ENCODE assay signal across 8 cellular contexts in genomic region chr14:21039585-21040369, GRCh38. TPM values are rescaled to one million over a fixed set of nuclear protein-coding genes. Genes with fewer than 3 reads are reported as not detected.
DNase-seq lines count a peak whose midpoint lies in the region; ATAC-seq and TF ChIP-seq lines count a peak whose summit lies in the region.

No MANE protein-coding gene starts in this region.

- WGBS in right lobe of liver (ENCODE audit: insufficient coverage, low coverage, low lambda C conversion rate, missing lambda C conversion rate), result 20% methylated on average over 8 of the region's 8 CpGs

- H3K9me3 ChIP-seq in RWPE2 (ENCODE audit: severe bottlenecking), result no peaks in the 10 kb centered on the region
- H3K9me3 ChIP-seq in right lobe of liver, result no peaks in the 10 kb centered on the region
- no peaks in the 10 kb centered on the region for H3K9me3 ChIP-seq in tibial artery

- H3K4me3 ChIP-seq in RWPE2 (ENCODE audit: severe bottlenecking), result no peak overlapping the region
- peak overlapping the region in 31 of 59 donors; percentile 0 to 51 (median 25) for H3K4me3 ChIP-seq in dorsolateral prefrontal cortex
- no peak overlapping the region for H3K4me3 ChIP-seq in right lobe of liver
- no peak overlapping the region for H3K4me3 ChIP-seq in tibial artery

- peak; percentile 65 for ATAC-seq in RWPE2 (ENCODE audit: low read depth)
- peak; percentile 47 to 61 (median 48) for ATAC-seq in right lobe of liver
- ATAC-seq in GM21367 (IDR thresholded peaks at IDR 0.05; ENCODE audit: unreplicated experiment), result no peak

- intact Hi-C loops in dorsolateral prefrontal cortex (cut with DNase I) (loop anchor here (1.0 to 2.0 kb wide), 3 partner anchors 15 to 183 kb away; no protein-coding TSS in a partner anchor), right lobe of liver (cut with DNase I) (no loop called here), tibial artery (cut with DNase I; ENCODE audit: low total_unique reads) (loop anchor here (2.0 kb wide), 1 partner anchor 25 kb away; no protein-coding TSS in a partner anchor)

- no peaks in the 10 kb centered on the region for H3K36me3 ChIP-seq in RWPE2 (ENCODE audit: low read depth)
- H3K36me3 ChIP-seq in right lobe of liver, result no peaks in the 10 kb centered on the region
- no peaks in the 10 kb centered on the region for H3K36me3 ChIP-seq in tibial artery

- DNase-seq in EH (ENCODE audit: low read depth) (peak; percentile 67), HuH-7 (ENCODE audit: low spot score) (peak; percentile 54), RWPE2 (ENCODE audit: low spot score) (no peak), dorsolateral prefrontal cortex (peak in 3 of 10 donors; percentile 24 to 68 (median 56)), right lobe of liver (peak in 1 of 3 donors; percentile 54), tibial artery (no peak), cerebellar nuclear complex (lab: John Stamatoyannopoulos, UW) (no peak)

- no peak for TF ChIP-seq POLR2A in right lobe of liver (IDR thresholded peaks at IDR 0.05)

- peak; percentile 93 for TF ChIP-seq CTCF in RWPE2 (IDR thresholded peaks at IDR 0.05; ENCODE audit: poor library complexity, severe bottlenecking)
- peak; percentile 27 to 92 (median 79) for TF ChIP-seq CTCF in dorsolateral prefrontal cortex (IDR thresholded peaks at IDR 0.05 in 54 of 56, conservative IDR thresholded peaks at IDR 0.05 in 2 of 56; ENCODE audit: low read depth in 1 of 56, partially characterized antibody in 56 of 56)
- peak; percentile 57 to 80 (median 70) for TF ChIP-seq CTCF in right lobe of liver (IDR thresholded peaks at IDR 0.05)
- peak; percentile 71 to 77 for TF ChIP-seq CTCF in tibial artery (IDR thresholded peaks at IDR 0.05)

- H3K27me3 ChIP-seq in RWPE2 (ENCODE audit: insufficient read depth, poor library complexity, severe bottlenecking), result no peaks in the 10 kb centered on the region
- peaks cover 0 to 6% (median 0%) of the 10 kb centered on the region in 45 donors for H3K27me3 ChIP-seq in dorsolateral prefrontal cortex
- H3K27me3 ChIP-seq in right lobe of liver, result no peaks in the 10 kb centered on the region
- H3K27me3 ChIP-seq in tibial artery, result peaks cover 0 to 8% of the 10 kb centered on the region in 2 donors

- H3K27ac ChIP-seq in RWPE2 (ENCODE audit: poor library complexity, severe bottlenecking), result peak overlapping the region; percentile 83
- H3K27ac ChIP-seq in dorsolateral prefrontal cortex, result peak overlapping the region; percentile 31 to 98 (median 92)
- peak overlapping the region; percentile 40 to 56 (median 46) for H3K27ac ChIP-seq in right lobe of liver
- peak overlapping the region; percentile 69 to 75 for H3K27ac ChIP-seq in tibial artery

- H3K4me1 ChIP-seq in RWPE2 (ENCODE audit: insufficient read depth, poor library complexity, severe bottlenecking) (peaks cover 33% of the 10 kb centered on the region), right lobe of liver (peaks cover 2 to 64% (median 20%) of the 10 kb centered on the region in 4 donors), tibial artery (peaks cover 0 to 25% (median 19%) of the 10 kb centered on the region in 4 donors)

RNA-seq across cellular contexts. Expression of gene RNASE7, which starts 2.4 kb away (rescaled TPM):
- total RNA-seq in dorsolateral prefrontal cortex, result under 1 TPM in 2 of 120 experiments, not detected in 118; 0.53 to 0.96 TPM
- under 1 TPM in 3 of 6 experiments, not detected in 3; 0.18 to 0.31 (median 0.22) TPM for total RNA-seq in right lobe of liver

RNA-seq across cellular contexts. Expression of gene RNASE13, which starts 5.2 kb away (rescaled TPM):
- under 1 TPM in 1 of 120 experiments, not detected in 119; 0.35 TPM for total RNA-seq in dorsolateral prefrontal cortex
- total RNA-seq in right lobe of liver, result not detected

RNA-seq across cellular contexts. Expression of gene TPPP2, which starts 9.8 kb away (rescaled TPM):
- 1 to 10 TPM in 10 of 120 experiments, under 1 TPM in 18, not detected in 92; 0.29 to 2.2 (median 0.78) TPM for total RNA-seq in dorsolateral prefrontal cortex
- total RNA-seq in right lobe of liver, result 1 to 10 TPM in 3 of 6 experiments, under 1 TPM in 3; 0.24 to 3.4 (median 1.6) TPM

RNA-seq across cellular contexts. Expression of gene NDRG2, which starts 14.9 kb away (rescaled TPM):
- 1,000 to 10,000 TPM in 53 of 120 experiments, 100 to 1,000 TPM in 67; 513 to 2,446 (median 961) TPM for total RNA-seq in dorsolateral prefrontal cortex
- total RNA-seq in right lobe of liver, result 100 to 1,000 TPM in 5 of 6 experiments, 10 to 100 TPM in 1; 92.2 to 255 (median 192) TPM

RNA-seq across cellular contexts. Expression of gene RNASE8, which starts 17.8 kb away (rescaled TPM):
- total RNA-seq in dorsolateral prefrontal cortex (not detected), right lobe of liver (not detected)

Comparison
In these comparisons a context has a peak if more than half of its experiments do, and no peak if none do; other contexts are left out.
1. DNase-seq: peak in EH (single experiment) and HuH-7 (single experiment); none in RWPE2 (single experiment), tibial artery (0 of 2) and cerebellar nuclear complex (0 of 2).
2. H3K4me3 ChIP-seq: peak in dorsolateral prefrontal cortex (31 of 59); none in RWPE2 (single experiment), right lobe of liver (0 of 3) and tibial artery (0 of 2).
3. intact Hi-C loops: an anchor here in dorsolateral prefrontal cortex (1.0 to 2.0 kb wide) and tibial artery (2.0 kb wide); none called in right lobe of liver.
4. Peak in every context shown above with its lines, with median percentiles within 50 percentile points of each other: H3K27ac ChIP-seq and CTCF ChIP-seq.